8 cellular contexts compared by ENCODE assay signal in genomic region chr17:28434326-28434725, GRCh38. TPM values are rescaled to one million over a fixed set of nuclear protein-coding genes. Genes with fewer than 3 reads are reported as not detected.
"Had no signal": no experiment of that assay in that cellular context is flagged by ENCODE, and none has a peak within 500 bp of the region (broad histone marks: within the 10 kb centered on the region; RNA-seq: fewer than 3 reads in every experiment).

No MANE protein-coding gene starts in this region.

RNA-seq across cellular contexts. Expression of gene SLC13A2, which starts 39.1 kb away (rescaled TPM):
- total RNA-seq: subcutaneous adipose tissue, temporal lobe, thoracic aorta, thyroid gland, tibial nerve, urinary bladder, uterus, vagina had no signal
